Comparison of ENCODE assay signal across 8 cellular contexts in the genomic region with DNA sequence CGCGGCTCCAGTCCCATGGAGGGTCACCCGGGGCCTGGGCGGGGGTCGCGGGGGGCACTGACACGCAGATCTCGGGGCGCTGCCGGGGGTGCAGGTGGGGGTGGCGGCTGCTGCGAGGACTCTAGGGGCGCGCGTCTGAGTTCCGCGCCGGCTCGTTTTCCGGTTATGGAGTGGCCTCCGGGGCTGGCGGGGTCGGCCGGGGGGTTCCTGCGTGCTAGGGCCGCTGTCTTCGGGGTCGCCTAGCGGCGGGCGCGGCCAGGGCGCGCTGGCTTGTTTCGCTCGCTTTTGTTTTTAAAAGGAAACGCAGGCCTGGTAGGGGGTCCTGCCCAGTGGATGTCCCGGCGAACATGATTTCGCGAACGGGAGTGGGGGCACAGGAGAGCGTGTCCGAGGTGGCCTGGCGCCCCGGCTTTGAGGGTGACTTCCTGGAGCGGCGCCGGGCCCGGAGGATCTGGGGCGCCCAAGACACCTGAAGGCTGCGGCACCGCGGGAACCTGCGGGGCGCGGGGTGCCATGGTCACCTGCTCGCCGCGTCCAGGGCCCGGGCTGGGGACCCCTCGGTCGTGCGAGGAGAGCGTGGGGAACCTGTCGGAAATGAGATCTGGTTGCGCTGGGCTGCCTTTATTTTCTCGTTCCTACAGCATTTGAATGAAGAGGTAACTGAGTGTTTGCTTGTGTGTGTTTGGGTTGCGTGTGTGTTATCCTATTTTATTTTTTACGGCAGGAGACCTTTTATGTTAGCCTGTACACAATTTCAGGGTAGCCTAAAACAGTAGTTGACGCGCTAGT. TPM values are rescaled to one million over a fixed set of nuclear protein-coding genes. Genes with fewer than 3 reads are reported as not detected.
DNase-seq lines count a peak whose midpoint lies in the region; ATAC-seq, FAIRE-seq and TF ChIP-seq lines count a peak whose summit lies in the region.

No MANE protein-coding gene starts in this region.

- in situ Hi-C loops in IMR-90 (cut with MboI; ENCODE audit: low sequenced_read_pairs) = loop anchor here (5.0 to 10.0 kb wide), 2 partner anchors 52 to 321 kb away; no protein-coding TSS in a partner anchor

- H3K27ac ChIP-seq in IMR-90 (ENCODE audit: insufficient read depth, low read length) (peak overlapping the region; percentile 91), endothelial cell of umbilical vein (ENCODE audit: insufficient read depth, low read depth, low read length) (peak overlapping the region; percentile 74), aorta (ENCODE audit: low read depth in 1 of 2, low read length in 2 of 2) (peak overlapping the region; percentile 93)

- TF ChIP-seq CTCF in IMR-90 (conservative IDR thresholded peaks at IDR 0.05; ENCODE audit: low read depth, low read length) (peak; percentile 7; the same call in 1 of the 2 replicates), endothelial cell of umbilical vein (IDR thresholded peaks at IDR 0.05; ENCODE audit: extremely low read depth in 1 of 2, insufficient read depth in 1 of 2, low read depth in 1 of 2, low read length in 2 of 2) (peak in 1 of 2 donors; percentile 14), nephron (IDR thresholded peaks at IDR 0.05; ENCODE audit: unreplicated experiment in 3 of 3) (peak in 1 of 3 experiments; percentile 24)

- peaks cover 0 to 46% of the 10 kb centered on the region in 2 experiments; a peak in 2 of 4 replicates for H3K79me1 ChIP-seq in IMR-90 (ENCODE audit: low read depth in 1 of 2, low read length in 2 of 2)

- H3K9me1 ChIP-seq in IMR-90 (ENCODE audit: insufficient read depth, low read length) (peaks cover 20% of the 10 kb centered on the region), endothelial cell of umbilical vein (replicated peaks; ENCODE audit: control insufficient read depth, extremely low read depth, insufficient read depth, low read length) (no peaks in the 10 kb centered on the region)

- H3K79me2 ChIP-seq in endothelial cell of umbilical vein (ENCODE audit: control insufficient read depth, insufficient read depth, low read length) = peaks cover 42% of the 10 kb centered on the region

- peak overlapping the region; percentile 81 for H3K23ac ChIP-seq in IMR-90 (ENCODE audit: low read depth, low read length)

- H2BK20ac ChIP-seq in IMR-90 (ENCODE audit: low read depth, low read length) = no peak overlapping the region

- H3K4me3 Mint-ChIP-seq in activated CD4-positive, alpha-beta memory T cell treated with anti-CD3 and anti-CD28 coated beads, Interleukin-2, amount 10 ng/mL, durations not matched to agents 7 days and 5 days = peak overlapping the region; percentile 81
- peak overlapping the region; percentile 88 to 99 (median 90) for H3K4me3 Mint-ChIP-seq in nephron

- peak overlapping the region; percentile 88 for H3K18ac ChIP-seq in IMR-90 (ENCODE audit: low read depth, low read length)

- ATAC-seq in GM19397 (IDR thresholded peaks at IDR 0.05; ENCODE audit: unreplicated experiment) (peak; percentile 28), IMR-90 (ENCODE audit: low read depth) (peak; percentile 9), aorta (ENCODE audit: low FRiP score) (peak; percentile 6)

- peaks cover 19% of the 10 kb centered on the region for H3K36me3 Mint-ChIP-seq in activated CD4-positive, alpha-beta memory T cell treated with anti-CD3 and anti-CD28 coated beads, Interleukin-2, amount 10 ng/mL, durations not matched to agents 7 days and 5 days (ENCODE audit: low read depth)
- H3K36me3 Mint-ChIP-seq in nephron (ENCODE audit: low read depth) = peaks cover 14% of the 10 kb centered on the region

- dilution Hi-C loops in IMR-90 (cut with HindIII; ENCODE audit: low sequenced_read_pairs, unreplicated experiment) (no loop called here), endothelial cell of umbilical vein (cut with MboI; ENCODE audit: extremely low pct_ligation_motif_present, low sequenced_read_pairs) (no loop called here)

- peak overlapping the region; percentile 27; the same call in 1 of the 2 replicates for H4K5ac ChIP-seq in IMR-90 (ENCODE audit: low read depth, low read length)

- H3K4me2 ChIP-seq in IMR-90 (ENCODE audit: low read depth, low read length) (peak overlapping the region; percentile 97; the same call in 1 of the 2 replicates), endothelial cell of umbilical vein (ENCODE audit: insufficient read depth, low read length) (peak overlapping the region; percentile 98)

- no peaks in the 10 kb centered on the region for H3K9me3 Mint-ChIP-seq in activated CD4-positive, alpha-beta memory T cell treated with anti-CD3 and anti-CD28 coated beads, Interleukin-2, amount 10 ng/mL, durations not matched to agents 7 days and 5 days
- no peaks in the 10 kb centered on the region for H3K9me3 Mint-ChIP-seq in nephron

- peak overlapping the region; percentile 7 to 15; a peak in 1 of 4 replicates for H4K8ac ChIP-seq in IMR-90 (ENCODE audit: low read depth in 2 of 2, low read length in 2 of 2)

- no peak overlapping the region for H2AK5ac ChIP-seq in IMR-90 (ENCODE audit: low read depth, low read length)

- peaks cover 28% of the 10 kb centered on the region for H3K4me1 Mint-ChIP-seq in activated CD4-positive, alpha-beta memory T cell treated with anti-CD3 and anti-CD28 coated beads, Interleukin-2, amount 10 ng/mL, durations not matched to agents 7 days and 5 days
- peaks cover 48% of the 10 kb centered on the region for H3K4me1 Mint-ChIP-seq in nephron

- CTCF ChIA-PET in IMR-90 (lab: Yijun Ruan, JAX) = interaction anchor here (0.5 to 1.2 kb wide), 3 partner anchors 26 to 246 kb away, joined by 3 to 6 read pairs (median 4); no protein-coding TSS in a partner anchor
- CTCF ChIA-PET in activated CD4-positive, alpha-beta memory T cell treated with anti-CD3 and anti-CD28 coated beads, Interleukin-2, amount 10 ng/mL, durations not matched to agents 7 days and 5 days (lab: Charles Lee) = no interaction called here
- CTCF ChIA-PET in endothelial cell of umbilical vein (lab: Charles Lee) = interaction anchor here (1.1 to 3.2 kb wide), 8 partner anchors 20 to 331 kb away, joined by 3 to 16 read pairs (median 9); no protein-coding TSS in a partner anchor

- intact Hi-C loops in IMR-90 (cut with micrococcal nuclease) (loop anchor here (2.0 to 10.0 kb wide), 4 partner anchors 106 to 320 kb away; no protein-coding TSS in a partner anchor), endothelial cell of umbilical vein (cut with micrococcal nuclease) (loop anchor here (5.0 kb wide), 1 partner anchor 91 kb away; no protein-coding TSS in a partner anchor), aorta (cut with DNase I) (loop anchor here (5.0 to 10.0 kb wide), 6 partner anchors 39 to 321 kb away; no protein-coding TSS in a partner anchor)

- H3K14ac ChIP-seq in IMR-90 (replicated peaks; ENCODE audit: low read depth, low read length) = peak overlapping the region; percentile 79

- peak overlapping the region; percentile 28 for H2BK5ac ChIP-seq in IMR-90 (ENCODE audit: low read depth, low read length, poor library complexity, severe bottlenecking)

- peak overlapping the region; percentile 84 for H3K56ac ChIP-seq in IMR-90 (ENCODE audit: extremely low read depth, insufficient read depth, low read length)

- H3K27me3 Mint-ChIP-seq in activated CD4-positive, alpha-beta memory T cell treated with anti-CD3 and anti-CD28 coated beads, Interleukin-2, amount 10 ng/mL, durations not matched to agents 7 days and 5 days = peaks cover 10% of the 10 kb centered on the region
- peaks cover 12% of the 10 kb centered on the region for H3K27me3 Mint-ChIP-seq in nephron (ENCODE audit: low read depth)

- H4K91ac ChIP-seq in IMR-90 (ENCODE audit: insufficient read depth, low read depth, low read length) = peak overlapping the region; percentile 59; the same call in 1 of the 2 replicates

- H2AFZ ChIP-seq in IMR-90 (replicated peaks; ENCODE audit: low read length, poor library complexity) (peak overlapping the region; percentile 19), endothelial cell of umbilical vein (ENCODE audit: low read depth, low read length) (peak overlapping the region; percentile 43)

- peak overlapping the region; percentile 42 for H3K4ac ChIP-seq in IMR-90 (ENCODE audit: low read depth, low read length)

- H3K4me3 ChIP-seq in IMR-90 (ENCODE audit: insufficient read depth, low read depth, low read length) = peak overlapping the region; percentile 95
- H3K4me3 ChIP-seq in endothelial cell of umbilical vein (replicated peaks in 1 of 3; ENCODE audit: insufficient read depth in 1 of 3, low read depth in 1 of 3, low read length in 3 of 3) = peak overlapping the region; percentile 93 to 98 (median 97)
- H3K4me3 ChIP-seq in aorta (ENCODE audit: low read length in 2 of 2) = peak overlapping the region; percentile 96 to 99

- peak overlapping the region; percentile 27 for H3K27ac Mint-ChIP-seq in activated CD4-positive, alpha-beta memory T cell treated with anti-CD3 and anti-CD28 coated beads, Interleukin-2, amount 10 ng/mL, durations not matched to agents 7 days and 5 days
- peak overlapping the region; percentile 55 to 88 (median 80) for H3K27ac Mint-ChIP-seq in nephron

- POLR2A ChIA-PET in IMR-90 (lab: Charles Lee; ENCODE audit: unreplicated experiment) = interaction anchor here (0.5 to 1.0 kb wide), 3 partner anchors 159 to 306 kb away, joined by 3 to 12 read pairs (median 12); no protein-coding TSS in a partner anchor
- POLR2A ChIA-PET in activated CD4-positive, alpha-beta memory T cell treated with anti-CD3 and anti-CD28 coated beads, Interleukin-2, amount 10 ng/mL, durations not matched to agents 7 days and 5 days (lab: Charles Lee) = interaction anchor here (0.7 to 1.8 kb wide), 5 partner anchors 33 to 496 kb away, joined by 3 to 7 read pairs (median 4); no protein-coding TSS in a partner anchor
- POLR2A ChIA-PET in endothelial cell of umbilical vein (lab: Charles Lee) = no interaction called here

- DNase-seq in AG20443 (ENCODE audit: low spot score) (peak; percentile 31), IMR-90 (no peak), endothelial cell of umbilical vein (ENCODE audit: low read depth, low spot score) (no peak), aorta (peak; percentile 73 to 86), GM12892 (ENCODE audit: insufficient read length) (no peak)
- DNase-seq in activated CD4-positive, alpha-beta memory T cell treated with anti-CD3 and anti-CD28 coated beads, Interleukin-2, amount 10 ng/mL, durations not matched to agents 7 days and 5 days = peak; percentile 40

- H2BK120ac ChIP-seq in IMR-90 (ENCODE audit: low read depth, low read length) = peak overlapping the region; percentile 1; the same call in 1 of the 2 replicates

- TF ChIP-seq RAD21 in IMR-90 (IDR thresholded peaks at IDR 0.05; ENCODE audit: low read length) = no peak

- H3K27me3 ChIP-seq in IMR-90 (ENCODE audit: control insufficient read depth, insufficient read depth, low read length) (no peaks in the 10 kb centered on the region), endothelial cell of umbilical vein (ENCODE audit: control insufficient read depth in 2 of 2, insufficient read depth in 2 of 2, low read length in 2 of 2) (no peaks in the 10 kb centered on the region), aorta (ENCODE audit: control insufficient read depth in 1 of 2, insufficient read depth in 2 of 2, low read length in 1 of 2) (no peaks in the 10 kb centered on the region)

- no peak for FAIRE-seq in endothelial cell of umbilical vein (lab: Jason Lieb, UNC)
- no peak for FAIRE-seq in GM12892 (lab: Jason Lieb, UNC)

- H2AK9ac ChIP-seq in IMR-90 (replicated peaks; ENCODE audit: low read depth, low read length, poor library complexity) = peak overlapping the region; percentile 13

- H3K9me3 ChIP-seq in IMR-90 (ENCODE audit: control insufficient read depth, insufficient read depth, low read length) (no peaks in the 10 kb centered on the region), endothelial cell of umbilical vein (replicated peaks; ENCODE audit: control insufficient read depth, insufficient read depth, low read length) (no peaks in the 10 kb centered on the region), aorta (ENCODE audit: control insufficient read depth, low read length) (no peaks in the 10 kb centered on the region)

- BruUV-seq in IMR-90 (replicated peaks; lab: Mats Ljungman, UMichigan) = no TSS peak
- TSS peak; percentile 9 for BruUV-seq in endothelial cell of umbilical vein (replicated peaks; lab: Mats Ljungman, UMichigan)

- WGBS in IMR-90 (ENCODE audit: extremely low coverage in 2 of 2, insufficient read length in 1 of 2), 2 experiments = 0% methylated on average over 21 of the region's 72 CpGs; no CpG with 5 or more reads in 1 of the 2 experiments
- 0 to 1% methylated on average over 67 to 72 of the region's 72 CpGs for WGBS in aorta, 2 donors

- TF ChIP-seq POLR2A in IMR-90 (IDR thresholded peaks at IDR 0.05; ENCODE audit: low read depth, low read length) (no peak), endothelial cell of umbilical vein (IDR thresholded peaks at IDR 0.05; ENCODE audit: low read depth, low read length) (no peak), GM12892 (IDR thresholded peaks at IDR 0.05; ENCODE audit: low read depth, low read length) (no peak)

- H3K36me3 ChIP-seq in IMR-90 (ENCODE audit: control insufficient read depth, insufficient read depth, low read length) (peaks cover 20% of the 10 kb centered on the region), endothelial cell of umbilical vein (ENCODE audit: control insufficient read depth in 2 of 2, extremely low read depth in 1 of 2, insufficient read depth in 2 of 2, low read length in 2 of 2) (peaks cover 0 to 4% of the 10 kb centered on the region in 2 experiments), aorta (ENCODE audit: control insufficient read depth in 1 of 2, insufficient read depth in 2 of 2, low read length in 1 of 2) (no peaks in the 10 kb centered on the region)

- peak overlapping the region; percentile 98 for H3K9ac ChIP-seq in IMR-90 (ENCODE audit: low read depth, low read length)
- H3K9ac ChIP-seq in endothelial cell of umbilical vein (replicated peaks; ENCODE audit: extremely low read depth, insufficient read depth, low read length) = peak overlapping the region; percentile 89

- 0 out of 3 replicates have a peak overlapping the region, but pooled peaks have one; percentile 1 for H2BK15ac ChIP-seq in IMR-90 (ENCODE audit: low read depth, low read length)

- H3K4me1 ChIP-seq in IMR-90 (ENCODE audit: control insufficient read depth, insufficient read depth, low read length) = peaks cover 31% of the 10 kb centered on the region
- peaks cover 43% of the 10 kb centered on the region for H3K4me1 ChIP-seq in endothelial cell of umbilical vein (ENCODE audit: control insufficient read depth, extremely low read depth, insufficient read depth, low read length)
- peaks cover 2 to 12% of the 10 kb centered on the region in 2 donors for H3K4me1 ChIP-seq in aorta (ENCODE audit: control insufficient read depth in 1 of 2, insufficient read depth in 2 of 2, low read length in 2 of 2)

- H4K20me1 ChIP-seq in IMR-90 (ENCODE audit: insufficient read depth, low read length) (peaks cover 51% of the 10 kb centered on the region), endothelial cell of umbilical vein (replicated peaks; ENCODE audit: control insufficient read depth, extremely low read depth, insufficient read depth, low read length) (peaks cover 3% of the 10 kb centered on the region)

RNA-seq across cellular contexts. Expression of gene ETS2, which starts 0.6 kb away (rescaled TPM):
- total RNA-seq in IMR-90 (2012; rRNA removed) = 20.6 and 21.7 TPM in 2 replicates
- polyA plus RNA-seq in IMR-90 (2012; rRNA removed) = 21.3 and 22.8 TPM in 2 replicates
- 18.3 and 18.4 TPM in 2 replicates for polyA plus RNA-seq in IMR-90 (2012; cell fraction: cytosol; rRNA removed)
- polyA plus RNA-seq in IMR-90 (2012; cell fraction: nucleus; rRNA removed; ENCODE audit: low replicate concordance) = 42.7 and 92.6 TPM in 2 replicates
- total RNA-seq in activated CD4-positive, alpha-beta memory T cell treated with anti-CD3 and anti-CD28 coated beads, Interleukin-2, amount 10 ng/mL, durations not matched to agents 7 days and 5 days = 10 to 100 TPM; 11.4 to 11.5 TPM
- 42.1 and 54.5 TPM in 2 replicates for total RNA-seq in endothelial cell of umbilical vein
- 14.3 and 16.3 TPM in 2 replicates for polyA plus RNA-seq in endothelial cell of umbilical vein
- 19.5 and 21.1 TPM in 2 replicates for polyA plus RNA-seq in endothelial cell of umbilical vein (2011; cell fraction: cytosol; rRNA removed)
- 38.9 and 39.4 TPM in 2 replicates for polyA plus RNA-seq in endothelial cell of umbilical vein (2011; cell fraction: nucleus; rRNA removed)
- 21.6 and 28.1 TPM in 2 replicates for polyA plus RNA-seq in endothelial cell of umbilical vein (2012)
- polyA minus RNA-seq in endothelial cell of umbilical vein = 22.2 and 22.3 TPM in 2 replicates
- 22.4 TPM for polyA minus RNA-seq in endothelial cell of umbilical vein (2011; cell fraction: cytosol; rRNA and poly(A)+ RNA removed)
- 17.9 and 19.1 TPM in 2 replicates for polyA minus RNA-seq in endothelial cell of umbilical vein (2011; cell fraction: nucleus; rRNA and poly(A)+ RNA removed)
- total RNA-seq in aorta = 100 to 1,000 TPM; 145 to 232 TPM
- polyA plus RNA-seq in aorta = 10 to 100 TPM; 40.2 to 76.8 TPM
- polyA plus RNA-seq in GM12892 (2012; ENCODE audit: missing spikeins) = 3.3 TPM

Comparison
In these comparisons a context has a peak if more than half of its experiments do, and no peak if none do; other contexts are left out.
1. DNase-seq: peak in AG20443 (single experiment), activated CD4-positive, alpha-beta memory T cell treated with anti-CD3 and anti-CD28 coated beads, Interleukin-2, amount 10 ng/mL, durations not matched to agents 7 days and 5 days (single experiment) and aorta (2 of 2); none in IMR-90 (single experiment), endothelial cell of umbilical vein (single experiment) and GM12892 (single experiment).
2. Peak in every context shown above with its lines, with median percentiles within 50 percentile points of each other: ATAC-seq, H3K27ac ChIP-seq and H3K4me3 ChIP-seq.